ENCODE assay signal across 4 cellular contexts in genomic region chr10:36385693-36386092, GRCh38.
"Had no signal": no experiment of that assay in that cellular context is flagged by ENCODE, and none has a peak within 500 bp of the region (broad histone marks: within the 10 kb centered on the region; RNA-seq: fewer than 3 reads in every experiment).

No MANE protein-coding gene starts in this region.

- H2AFZ ChIP-seq: GM23338 had no signal

- H3K4me2 ChIP-seq: GM23338 had no signal

- ATAC-seq: GM23338 had no signal

- H3K4me3 ChIP-seq: GM23338 had no signal

- DNase-seq: H9, HCEC 1CT, IMR-90 had no signal
